17 cellular contexts compared by ENCODE assay signal in the genomic region with DNA sequence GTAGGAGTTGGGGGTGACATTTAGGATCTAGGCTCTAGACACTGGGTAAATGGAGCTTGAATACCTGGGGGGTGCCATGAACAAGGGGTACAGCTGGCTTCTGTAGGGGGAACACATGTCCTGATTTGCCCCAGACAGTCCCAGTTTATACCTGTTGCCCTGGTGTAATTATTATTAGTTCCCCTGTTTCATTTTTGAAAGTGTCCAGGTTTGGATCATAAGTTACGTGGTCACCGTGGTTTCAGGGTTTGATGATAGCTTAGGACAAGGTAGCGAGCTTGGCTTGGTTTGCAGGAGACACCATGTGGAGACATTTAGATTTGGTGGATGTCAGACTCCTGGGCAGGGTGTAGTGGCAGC. TPM values are rescaled to one million over a fixed set of nuclear protein-coding genes. Genes with fewer than 3 reads are reported as not detected.
DNase-seq lines count a peak whose midpoint lies in the region; ATAC-seq lines count a peak whose summit lies in the region.
"Had no signal": no experiment of that assay in that cellular context is flagged by ENCODE, and none has a peak within 500 bp of the region (broad histone marks: within the 10 kb centered on the region; RNA-seq: fewer than 3 reads in every experiment).

No MANE protein-coding gene starts in this region.

- H3K9me3 ChIP-seq in BLaER1 = no peaks in the 10 kb centered on the region
- no peaks in the 10 kb centered on the region for H3K9me3 ChIP-seq in BLaER1 treated with 17β-estradiol and CSF1 and Interleukin-3, amounts not matched to agents 10 nM and 100 nM (replicated peaks in 1 of 11)
- H3K9me3 ChIP-seq: gastroesophageal sphincter had no signal

- H3K27ac ChIP-seq in BLaER1 = peak overlapping the region; percentile 70
- peak overlapping the region in 8 of 11 experiments; percentile 64 to 83 (median 74); a peak in 11 of 22 replicates for H3K27ac ChIP-seq in BLaER1 treated with 17β-estradiol and CSF1 and Interleukin-3, amounts not matched to agents 10 nM and 100 nM
- H3K27ac ChIP-seq: gastroesophageal sphincter had no signal

- peak overlapping the region; percentile 93 for H3K4me2 ChIP-seq in BLaER1
- H3K4me2 ChIP-seq in BLaER1 treated with 17β-estradiol and CSF1 and Interleukin-3, amounts not matched to agents 10 nM and 100 nM = peak overlapping the region; percentile 93 to 99 (median 98)

- peak overlapping the region; percentile 65 for H3K9ac ChIP-seq in BLaER1
- peak overlapping the region in 8 of 11 experiments; percentile 17 to 97 (median 64); a peak in 16 of 22 replicates for H3K9ac ChIP-seq in BLaER1 treated with 17β-estradiol and CSF1 and Interleukin-3, amounts not matched to agents 10 nM and 100 nM

- peak overlapping the region; percentile 73 for H3K27ac Mint-ChIP-seq in activated T-helper 1 cell treated with anti-CD3 and anti-CD28 coated beads, Interleukin-12 subunit alpha, Interleukin-12 subunit beta, Interleukin-2, Interleukin-4 antibody, amounts not matched to agents 30 ng/mL and 10 ng/mL and 1 ng/mL, durations not matched to agents 14 hours and 24 hours and 36 hours
- peak overlapping the region in 9 of 10 donors; percentile 35 to 86 (median 71) for H3K27ac Mint-ChIP-seq in naive thymus-derived CD8-positive, alpha-beta T cell

- POLR2A ChIA-PET in naive thymus-derived CD8-positive, alpha-beta T cell (lab: Charles Lee) = interaction anchor here (1.1 to 22.8 kb wide), 2 partner anchors 8 to 13 kb away, joined by 5 to 395 read pairs; no protein-coding TSS in a partner anchor

- no peaks in the 10 kb centered on the region for H3K9me3 Mint-ChIP-seq in activated T-helper 1 cell treated with anti-CD3 and anti-CD28 coated beads, Interleukin-12 subunit alpha, Interleukin-12 subunit beta, Interleukin-2, Interleukin-4 antibody, amounts not matched to agents 30 ng/mL and 10 ng/mL and 1 ng/mL, durations not matched to agents 14 hours and 24 hours and 36 hours
- H3K9me3 Mint-ChIP-seq in naive thymus-derived CD8-positive, alpha-beta T cell = no peaks in the 10 kb centered on the region

- no peaks in the 10 kb centered on the region for H3K27me3 Mint-ChIP-seq in activated T-helper 1 cell treated with anti-CD3 and anti-CD28 coated beads, Interleukin-12 subunit alpha, Interleukin-12 subunit beta, Interleukin-2, Interleukin-4 antibody, amounts not matched to agents 30 ng/mL and 10 ng/mL and 1 ng/mL, durations not matched to agents 14 hours and 24 hours and 36 hours (ENCODE audit: insufficient read depth)
- no peaks in the 10 kb centered on the region for H3K27me3 Mint-ChIP-seq in naive thymus-derived CD8-positive, alpha-beta T cell

- peaks cover 71% of the 10 kb centered on the region for H3K4me1 Mint-ChIP-seq in activated T-helper 1 cell treated with anti-CD3 and anti-CD28 coated beads, Interleukin-12 subunit alpha, Interleukin-12 subunit beta, Interleukin-2, Interleukin-4 antibody, amounts not matched to agents 30 ng/mL and 10 ng/mL and 1 ng/mL, durations not matched to agents 14 hours and 24 hours and 36 hours (ENCODE audit: low read depth)
- peaks cover 40 to 59% (median 51%) of the 10 kb centered on the region in 4 donors for H3K4me1 Mint-ChIP-seq in naive thymus-derived CD8-positive, alpha-beta T cell

- H3K27me3 ChIP-seq in BLaER1 = no peaks in the 10 kb centered on the region
- H3K27me3 ChIP-seq in BLaER1 treated with 17β-estradiol and CSF1 and Interleukin-3, amounts not matched to agents 10 nM and 100 nM = no peaks in the 10 kb centered on the region
- H3K27me3 ChIP-seq: gastroesophageal sphincter had no signal

- DNase-seq in activated T-helper 1 cell treated with anti-CD3 and anti-CD28 coated beads, Interleukin-12 subunit alpha, Interleukin-12 subunit beta, Interleukin-2, Interleukin-4 antibody, amounts not matched to agents 30 ng/mL and 10 ng/mL and 1 ng/mL, durations not matched to agents 14 hours and 24 hours and 36 hours (ENCODE audit: low spot score) = no peak
- DNase-seq in naive thymus-derived CD8-positive, alpha-beta T cell = no peak
- DNase-seq: activated CD4-positive, alpha-beta T cell treated with anti-CD3 and anti-CD28 coated beads for 48 hours; caudate nucleus; EL; Karpas-422; mesenchymal stem cell; NCI-H1092; NCI-H2081; NCI-H510A had no signal

- peaks cover 56% of the 10 kb centered on the region for H4K20me1 ChIP-seq in BLaER1
- H4K20me1 ChIP-seq in BLaER1 treated with 17β-estradiol and CSF1 and Interleukin-3, amounts not matched to agents 10 nM and 100 nM = peaks cover 24 to 81% (median 49%) of the 10 kb centered on the region in 11 experiments; a peak in 17 of 22 replicates

- H3K36me3 Mint-ChIP-seq in activated T-helper 1 cell treated with anti-CD3 and anti-CD28 coated beads, Interleukin-12 subunit alpha, Interleukin-12 subunit beta, Interleukin-2, Interleukin-4 antibody, amounts not matched to agents 30 ng/mL and 10 ng/mL and 1 ng/mL, durations not matched to agents 14 hours and 24 hours and 36 hours (ENCODE audit: low read depth) = peaks cover 62% of the 10 kb centered on the region
- H3K36me3 Mint-ChIP-seq in naive thymus-derived CD8-positive, alpha-beta T cell = peaks cover 0 to 72% (median 12%) of the 10 kb centered on the region in 3 donors

- H3K36me3 ChIP-seq in BLaER1 = peaks cover 69% of the 10 kb centered on the region
- H3K36me3 ChIP-seq in BLaER1 treated with 17β-estradiol and CSF1 and Interleukin-3, amounts not matched to agents 10 nM and 100 nM = peaks cover 58 to 72% (median 63%) of the 10 kb centered on the region in 11 experiments

- peak overlapping the region; percentile 61 for H3K4me3 ChIP-seq in BLaER1
- peak overlapping the region in 6 of 10 experiments; percentile 25 to 56 (median 50); a peak in 6 of 20 replicates for H3K4me3 ChIP-seq in BLaER1 treated with 17β-estradiol and CSF1 and Interleukin-3, amounts not matched to agents 10 nM and 100 nM
- H3K4me3 ChIP-seq: gastroesophageal sphincter had no signal

- no peak overlapping the region for H3K4me3 Mint-ChIP-seq in activated T-helper 1 cell treated with anti-CD3 and anti-CD28 coated beads, Interleukin-12 subunit alpha, Interleukin-12 subunit beta, Interleukin-2, Interleukin-4 antibody, amounts not matched to agents 30 ng/mL and 10 ng/mL and 1 ng/mL, durations not matched to agents 14 hours and 24 hours and 36 hours
- peak overlapping the region in 1 of 10 donors; percentile 56 for H3K4me3 Mint-ChIP-seq in naive thymus-derived CD8-positive, alpha-beta T cell

- intact Hi-C loops in activated T-helper 1 cell treated with anti-CD3 and anti-CD28 coated beads, Interleukin-12 subunit alpha, Interleukin-12 subunit beta, Interleukin-2, Interleukin-4 antibody, amounts not matched to agents 30 ng/mL and 10 ng/mL and 1 ng/mL, durations not matched to agents 14 hours and 24 hours and 36 hours (cut with micrococcal nuclease) = no loop called here

- H3K4me1 ChIP-seq in BLaER1 = peaks cover 91% of the 10 kb centered on the region
- peaks cover 90 to 96% (median 93%) of the 10 kb centered on the region in 10 experiments for H3K4me1 ChIP-seq in BLaER1 treated with 17β-estradiol and CSF1 and Interleukin-3, amounts not matched to agents 10 nM and 100 nM

- ATAC-seq in naive thymus-derived CD8-positive, alpha-beta T cell = no peak
- ATAC-seq in GM21515 (IDR thresholded peaks at IDR 0.05; ENCODE audit: unreplicated experiment) (no peak), HG02973 (IDR thresholded peaks at IDR 0.05; ENCODE audit: unreplicated experiment) (no peak), HG03520 (IDR thresholded peaks at IDR 0.05; ENCODE audit: unreplicated experiment) (no peak)
- ATAC-seq: esophagus mucosa, gastroesophageal sphincter had no signal

RNA-seq across cellular contexts. Expression of a gene that starts 5.5 kb away (rescaled TPM):
- total RNA-seq in activated T-helper 1 cell treated with anti-CD3 and anti-CD28 coated beads, Interleukin-12 subunit alpha, Interleukin-12 subunit beta, Interleukin-2, Interleukin-4 antibody, amounts not matched to agents 30 ng/mL and 10 ng/mL and 1 ng/mL, durations not matched to agents 14 hours and 24 hours and 36 hours = 250 and 252 TPM in 2 replicates
- 100 to 1,000 TPM; 481 to 489 TPM for total RNA-seq in naive thymus-derived CD8-positive, alpha-beta T cell
- 10 to 100 TPM in 1 of 3 donors, 1 to 10 TPM in 2; 5.5 to 11.9 (median 8.3) TPM for polyA plus RNA-seq in naive thymus-derived CD8-positive, alpha-beta T cell

RNA-seq across cellular contexts. Expression of a gene that starts 19.6 kb away (rescaled TPM):
- 39.2 and 41.4 TPM in 2 replicates for total RNA-seq in activated T-helper 1 cell treated with anti-CD3 and anti-CD28 coated beads, Interleukin-12 subunit alpha, Interleukin-12 subunit beta, Interleukin-2, Interleukin-4 antibody, amounts not matched to agents 30 ng/mL and 10 ng/mL and 1 ng/mL, durations not matched to agents 14 hours and 24 hours and 36 hours
- total RNA-seq in naive thymus-derived CD8-positive, alpha-beta T cell = 10 to 100 TPM; 10.7 to 12.3 TPM
- 10 to 100 TPM; 40.5 to 63.3 (median 46.2) TPM for polyA plus RNA-seq in naive thymus-derived CD8-positive, alpha-beta T cell

RNA-seq across cellular contexts. Expression of a gene that starts 35.8 kb away (rescaled TPM):
- total RNA-seq in activated T-helper 1 cell treated with anti-CD3 and anti-CD28 coated beads, Interleukin-12 subunit alpha, Interleukin-12 subunit beta, Interleukin-2, Interleukin-4 antibody, amounts not matched to agents 30 ng/mL and 10 ng/mL and 1 ng/mL, durations not matched to agents 14 hours and 24 hours and 36 hours = 56.5 and 58.8 TPM in 2 replicates
- total RNA-seq in naive thymus-derived CD8-positive, alpha-beta T cell = 1 to 10 TPM; 1.2 TPM
- under 1 TPM in 2 of 3 donors, not detected in 1; 0.04 to 0.10 TPM for polyA plus RNA-seq in naive thymus-derived CD8-positive, alpha-beta T cell

RNA-seq across cellular contexts. Expression of a gene that starts 37.6 kb away (rescaled TPM):
- total RNA-seq in activated T-helper 1 cell treated with anti-CD3 and anti-CD28 coated beads, Interleukin-12 subunit alpha, Interleukin-12 subunit beta, Interleukin-2, Interleukin-4 antibody, amounts not matched to agents 30 ng/mL and 10 ng/mL and 1 ng/mL, durations not matched to agents 14 hours and 24 hours and 36 hours = 3.7 and 4.6 TPM in 2 replicates
- total RNA-seq in naive thymus-derived CD8-positive, alpha-beta T cell = not detected
- polyA plus RNA-seq in naive thymus-derived CD8-positive, alpha-beta T cell = under 1 TPM in 1 of 3 donors, not detected in 2; 0.08 TPM

RNA-seq across cellular contexts. Expression of a gene that starts 42.0 kb away (rescaled TPM):
- total RNA-seq in activated T-helper 1 cell treated with anti-CD3 and anti-CD28 coated beads, Interleukin-12 subunit alpha, Interleukin-12 subunit beta, Interleukin-2, Interleukin-4 antibody, amounts not matched to agents 30 ng/mL and 10 ng/mL and 1 ng/mL, durations not matched to agents 14 hours and 24 hours and 36 hours = 349 and 366 TPM in 2 replicates
- 10 to 100 TPM; 94.1 to 96.4 TPM for total RNA-seq in naive thymus-derived CD8-positive, alpha-beta T cell
- 100 to 1,000 TPM; 338 to 361 (median 349) TPM for polyA plus RNA-seq in naive thymus-derived CD8-positive, alpha-beta T cell

Comparison
In these comparisons a context has a peak if more than half of its experiments do, and no peak if none do; other contexts are left out.
1. RNA of a gene that starts 35.8 kb away (total RNA-seq): 56.5 to 58.8 TPM in activated T-helper 1 cell treated with anti-CD3 and anti-CD28 coated beads, Interleukin-12 subunit alpha, Interleukin-12 subunit beta, Interleukin-2, Interleukin-4 antibody, amounts not matched to agents 30 ng/mL and 10 ng/mL and 1 ng/mL, durations not matched to agents 14 hours and 24 hours and 36 hours; 1.2 TPM in naive thymus-derived CD8-positive, alpha-beta T cell; every median in the first group is over 10 times any median in the second.